1 cellular context compared by ENCODE assay signal in the genomic region with DNA sequence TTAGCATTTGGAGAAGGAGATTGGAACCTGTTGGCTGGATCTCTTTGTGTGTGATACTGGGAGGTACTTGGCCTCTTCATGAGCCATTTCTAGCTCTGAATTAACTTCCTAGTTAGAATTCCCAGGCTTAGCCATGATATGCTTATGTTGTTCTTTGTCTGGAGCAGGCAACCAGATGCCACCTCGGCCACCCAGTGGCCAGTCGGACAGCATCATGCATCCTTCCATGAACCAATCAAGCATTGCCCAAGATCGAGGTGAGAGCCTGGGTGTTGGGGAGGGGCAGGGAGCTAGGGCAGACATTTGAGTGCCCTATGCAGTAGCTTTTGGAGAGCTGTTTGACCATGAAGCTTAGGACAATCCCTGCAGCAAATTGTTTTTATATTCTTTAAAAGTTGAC.
TF ChIP-seq lines count a peak whose summit lies in the region.

No MANE protein-coding gene starts in this region.

TF ChIP-seq in H1, 55 proteins besides CTCF, POLR2A, EP300 and RAD21 (continued from another document):
- TF ChIP-seq, protein P1, sequence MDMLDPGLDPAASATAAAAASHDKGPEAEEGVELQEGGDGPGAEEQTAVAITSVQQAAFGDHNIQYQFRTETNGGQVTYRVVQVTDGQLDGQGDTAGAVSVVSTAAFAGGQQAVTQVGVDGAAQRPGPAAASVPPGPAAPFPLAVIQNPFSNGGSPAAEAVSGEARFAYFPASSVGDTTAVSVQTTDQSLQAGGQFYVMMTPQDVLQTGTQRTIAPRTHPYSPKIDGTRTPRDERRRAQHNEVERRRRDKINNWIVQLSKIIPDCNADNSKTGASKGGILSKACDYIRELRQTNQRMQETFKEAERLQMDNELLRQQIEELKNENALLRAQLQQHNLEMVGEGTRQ (IDR thresholded peaks at IDR 0.05; ENCODE audit: low read length) = no peak
- TF ChIP-seq SUZ12 (IDR thresholded peaks at IDR 0.05; ENCODE audit: low read length) (no peak), SP4 (IDR thresholded peaks at IDR 0.05; ENCODE audit: low read length) (no peak), HDAC2 (IDR thresholded peaks at IDR 0.05; ENCODE audit: borderline replicate concordance in 1 of 2, low read depth in 2 of 2, low read length in 2 of 2) (no peak), BRCA1 (IDR thresholded peaks at IDR 0.05; ENCODE audit: low read depth, low read length) (no peak), CEBPB (IDR thresholded peaks at IDR 0.05; ENCODE audit: low read depth, low read length) (no peak), RNF2 (IDR thresholded peaks at IDR 0.05; ENCODE audit: borderline replicate concordance, low read depth, low read length, missing control alignments, poor library complexity, severe bottlenecking) (no peak)
TF ChIP-seq in H1: peak in this region for 0.
